In the genomic region with DNA sequence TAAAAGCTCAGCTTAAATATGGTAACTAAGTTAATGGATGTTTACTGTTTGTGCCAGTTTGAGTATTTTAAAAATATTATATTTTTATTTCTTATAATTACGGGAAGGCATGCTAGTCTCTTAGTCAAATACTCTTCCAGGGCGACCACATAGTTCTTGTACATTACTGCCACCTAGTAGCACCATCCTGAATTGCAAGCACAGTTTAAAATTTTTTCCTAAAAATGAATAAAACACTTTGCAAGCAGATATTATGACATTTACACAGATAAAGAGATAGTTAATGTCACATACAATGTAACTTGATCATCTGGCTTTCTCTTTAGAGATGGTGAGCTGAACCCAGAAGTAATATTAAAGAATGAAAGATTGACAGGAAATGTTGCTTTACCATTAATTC, we compare ENCODE assay signal across 18 cellular contexts. TPM values are rescaled to one million over a fixed set of nuclear protein-coding genes. Genes with fewer than 3 reads are reported as not detected.
DNase-seq lines count a peak whose midpoint lies in the region; ATAC-seq and TF ChIP-seq lines count a peak whose summit lies in the region.
"Had no signal": no experiment of that assay in that cellular context is flagged by ENCODE, and none has a peak within 500 bp of the region (broad histone marks: within the 10 kb centered on the region; RNA-seq: fewer than 3 reads in every experiment).

No MANE protein-coding gene starts in this region.

- H3K27ac ChIP-seq in 22Rv1, result no peak overlapping the region
- H3K27ac ChIP-seq: RWPE1 had no signal

- no peak for TF ChIP-seq POLR2A in NB4 (IDR thresholded peaks at IDR 0.05; ENCODE audit: extremely low read depth, insufficient read length)

- no peak for ATAC-seq in GM18907 (IDR thresholded peaks at IDR 0.05; ENCODE audit: unreplicated experiment)
- ATAC-seq: activated CD4-positive, CD25-positive, alpha-beta regulatory T cell treated with anti-CD3 and anti-CD28 coated beads, Interleukin-2, amount 50 U/mL, for 24 hours; activated naive CD4-positive, alpha-beta T cell treated with anti-CD3 and anti-CD28 coated beads, Interleukin-2, amount 50 U/mL, for 72 hours; T-helper 17 cell had no signal

- no peak overlapping the region for H3K4me3 Mint-ChIP-seq in endothelial cell (ENCODE audit: unreplicated experiment)
- H3K4me3 Mint-ChIP-seq: stimulated activated naive CD8-positive, alpha-beta T cell treated with anti-CD3 and anti-CD28 coated beads, Interleukin-15, Interleukin-2, amounts not matched to agents 100 ng/mL and 50 ng/mL, for 24 hours; T-helper 17 cell had no signal

- DNase-seq in GM12864 (ENCODE audit: low read depth) (no peak), NB4 (ENCODE audit: low read depth) (peak; percentile 23), endothelial cell (ENCODE audit: low spot score) (no peak), mesenteric fat pad (ENCODE audit: low spot score) (no peak), G401 (ENCODE audit: low spot score) (no peak)
- no peak for DNase-seq in activated naive CD4-positive, alpha-beta T cell treated with Interleukin-2 at 50 U/mL for 16 hours
- DNase-seq: central memory CD4-positive, alpha-beta T cell; midbrain; NCI-H1436; NCI-H446 treated with DMSO at 0.1 percent for 48 hours; nucleus accumbens; T-helper 17 cell had no signal

- no peaks in the 10 kb centered on the region for H3K9me3 Mint-ChIP-seq in endothelial cell (ENCODE audit: unreplicated experiment)
- H3K9me3 Mint-ChIP-seq: stimulated activated naive CD8-positive, alpha-beta T cell treated with anti-CD3 and anti-CD28 coated beads, Interleukin-15, Interleukin-2, amounts not matched to agents 100 ng/mL and 50 ng/mL, for 24 hours had no signal

- H3K4me3 ChIP-seq in GM12864 (ENCODE audit: low read depth, low read length) (no peak overlapping the region), NB4 (ENCODE audit: low read depth, low read length) (no peak overlapping the region)

- in situ Hi-C loops in G401 (cut with HindIII; ENCODE audit: low sequenced_read_pairs), result no loop called here

- peaks cover 2% of the 10 kb centered on the region for H3K27me3 Mint-ChIP-seq in endothelial cell (ENCODE audit: unreplicated experiment)
- H3K27me3 Mint-ChIP-seq: stimulated activated naive CD8-positive, alpha-beta T cell treated with anti-CD3 and anti-CD28 coated beads, Interleukin-15, Interleukin-2, amounts not matched to agents 100 ng/mL and 50 ng/mL, for 24 hours; T-helper 17 cell had no signal

- no peaks in the 10 kb centered on the region for H3K36me3 Mint-ChIP-seq in endothelial cell (ENCODE audit: low read depth, unreplicated experiment)

- TF ChIP-seq CTCF in 22Rv1 (IDR thresholded peaks at IDR 0.05), result peak; percentile 41; the same call in 1 of the 2 replicates
- peak; percentile 15 for TF ChIP-seq CTCF in GM12864 (IDR thresholded peaks at IDR 0.05; ENCODE audit: low read depth, low read length, missing control alignments)
- TF ChIP-seq CTCF in NB4 (IDR thresholded peaks at IDR 0.05; ENCODE audit: low read depth, low read length), result no peak
- TF ChIP-seq CTCF in endothelial cell (IDR thresholded peaks at IDR 0.05; ENCODE audit: unreplicated experiment), result peak; percentile 29

- no peak overlapping the region for H3K27ac Mint-ChIP-seq in endothelial cell (ENCODE audit: unreplicated experiment)
- H3K27ac Mint-ChIP-seq: activated naive CD4-positive, alpha-beta T cell treated with anti-CD3 and anti-CD28 coated beads, Interleukin-2, amount 50 U/mL, for 72 hours; stimulated activated naive CD8-positive, alpha-beta T cell treated with anti-CD3 and anti-CD28 coated beads, Interleukin-15, Interleukin-2, amounts not matched to agents 100 ng/mL and 50 ng/mL, for 24 hours; T-helper 17 cell had no signal

- no peaks in the 10 kb centered on the region for H3K4me1 Mint-ChIP-seq in endothelial cell (ENCODE audit: unreplicated experiment)

RNA-seq across cellular contexts. Expression of a gene that starts 11.5 kb away (rescaled TPM):
- total RNA-seq in endothelial cell (ENCODE audit: unreplicated experiment) (not detected), mesenteric fat pad (not detected)
- total RNA-seq in G401 (2014; rRNA removed; shearing (Covaris generic)), result not detected in 2 replicates
- total RNA-seq: activated naive CD4-positive, alpha-beta T cell treated with anti-CD3 and anti-CD28 coated beads, Interleukin-2, amount 50 U/mL, for 72 hours; T-helper 17 cell had no signal
